Comparison of ENCODE assay signal across 8 cellular contexts in genomic region chr6:33205172-33206026, GRCh38. TPM values are rescaled to one million over a fixed set of nuclear protein-coding genes. Genes with fewer than 3 reads are reported as not detected.
DNase-seq lines count a peak whose midpoint lies in the region; ATAC-seq and TF ChIP-seq lines count a peak whose summit lies in the region.

No MANE protein-coding gene starts in this region.

- H3K27me3 ChIP-seq in RWPE2 (ENCODE audit: insufficient read depth, poor library complexity, severe bottlenecking) (no peaks in the 10 kb centered on the region), ectodermal cell (ENCODE audit: control insufficient read depth, insufficient read depth, low read length, poor library complexity, severe bottlenecking) (peaks cover 8% of the 10 kb centered on the region), neural cell (ENCODE audit: insufficient read depth, low read depth, low read length) (no peaks in the 10 kb centered on the region)

- WGBS in ectodermal cell, 2 experiments = 25% methylated on average over 18 of the region's 18 CpGs

- peak overlapping the region; percentile 73 for H2AFZ ChIP-seq in neural cell (ENCODE audit: low read depth, low read length)

- H3K27ac ChIP-seq in RWPE2 (ENCODE audit: poor library complexity, severe bottlenecking) (peak overlapping the region; percentile 87), ectodermal cell (ENCODE audit: insufficient read depth, low read depth, low read length, poor library complexity, severe bottlenecking) (peak overlapping the region; percentile 92), neural cell (ENCODE audit: low read length) (peak overlapping the region; percentile 71)

- peak overlapping the region; percentile 60 for H3K4me3 ChIP-seq in RWPE2 (ENCODE audit: severe bottlenecking)
- peak overlapping the region; percentile 60 for H3K4me3 ChIP-seq in ectodermal cell (ENCODE audit: insufficient read depth, low read depth, low read length)
- H3K4me3 ChIP-seq in neural cell (ENCODE audit: low read length) = peak overlapping the region; percentile 81

- DNase-seq in activated T-cell treated with anti-CD3 and anti-CD28 coated beads for 48 hours (ENCODE audit: low read depth) (peak; percentile 56), activated T-cell treated with anti-CD3 and anti-CD28 coated beads for 4 hours (no peak), RWPE2 (ENCODE audit: low spot score) (no peak), T-helper 9 cell (no peak)

- H3K36me3 ChIP-seq in RWPE2 (ENCODE audit: low read depth) = peaks cover 47% of the 10 kb centered on the region
- H3K36me3 ChIP-seq in ectodermal cell (ENCODE audit: control insufficient read depth, insufficient read depth, low read length) = peaks cover 28% of the 10 kb centered on the region
- H3K36me3 ChIP-seq in neural cell (ENCODE audit: insufficient read depth, low read length) = peaks cover 12% of the 10 kb centered on the region

- H3K9me2 ChIP-seq in neural cell (ENCODE audit: insufficient read depth, low read length) = no peaks in the 10 kb centered on the region

- H3K4me1 ChIP-seq in RWPE2 (ENCODE audit: insufficient read depth, poor library complexity, severe bottlenecking) (peaks cover 27% of the 10 kb centered on the region), ectodermal cell (ENCODE audit: control insufficient read depth, insufficient read depth, low read length) (peaks cover 46% of the 10 kb centered on the region)

- TF ChIP-seq EP300 in neural cell (conservative IDR thresholded peaks at IDR 0.05; ENCODE audit: poor library complexity, severe bottlenecking) = no peak

- no peaks in the 10 kb centered on the region for H4K20me1 ChIP-seq in neural cell (ENCODE audit: insufficient read depth)

- H3K79me2 ChIP-seq in neural cell (replicated peaks; ENCODE audit: insufficient read depth, low read length) = peaks cover 46% of the 10 kb centered on the region

- H3K9me3 ChIP-seq in RWPE2 (ENCODE audit: severe bottlenecking) (no peaks in the 10 kb centered on the region), ectodermal cell (ENCODE audit: control insufficient read depth, low read length) (no peaks in the 10 kb centered on the region), neural cell (ENCODE audit: low read length) (no peaks in the 10 kb centered on the region)

- peak overlapping the region; percentile 98 for H3K4me2 ChIP-seq in neural cell (ENCODE audit: low read length)

- no peaks in the 10 kb centered on the region for H3F3A ChIP-seq in neural cell (ENCODE audit: insufficient read depth, low read length, poor library complexity, severe bottlenecking)

- TF ChIP-seq CTCF in RWPE2 (IDR thresholded peaks at IDR 0.05; ENCODE audit: poor library complexity, severe bottlenecking) (peak; percentile 12), neural cell (IDR thresholded peaks at IDR 0.05; ENCODE audit: poor library complexity, severe bottlenecking) (peak; percentile 53)

- ATAC-seq in RWPE2 (ENCODE audit: low read depth) = peak; percentile 62
- no peak for ATAC-seq in HG03039 (IDR thresholded peaks at IDR 0.05; ENCODE audit: unreplicated experiment)
- no peak for ATAC-seq in GM21367 (IDR thresholded peaks at IDR 0.05; ENCODE audit: unreplicated experiment)

- peak overlapping the region; percentile 78 for H3K9ac ChIP-seq in neural cell (ENCODE audit: low read length)

- no peak for TF ChIP-seq RAD21 in neural cell (conservative IDR thresholded peaks at IDR 0.05)

TF ChIP-seq in neural cell, 6 proteins besides CTCF, POLR2A, EP300 and RAD21:
- TF ChIP-seq MXI1 (conservative IDR thresholded peaks at IDR 0.05; ENCODE audit: poor library complexity, severe bottlenecking) (no peak), SMC3 (conservative IDR thresholded peaks at IDR 0.05; ENCODE audit: poor library complexity) (no peak), POLR2AphosphoS5 (IDR thresholded peaks at IDR 0.05) (no peak), REST (IDR thresholded peaks at IDR 0.05; ENCODE audit: borderline replicate concordance) (no peak), TAF1 (IDR thresholded peaks at IDR 0.05; ENCODE audit: low read depth) (no peak), EZH2 (IDR thresholded peaks at IDR 0.05; ENCODE audit: borderline replicate concordance, insufficient read depth, low read length, poor library complexity, severe bottlenecking) (no peak)

RNA-seq across cellular contexts. Expression of gene HSD17B8, which starts 0.9 kb away (rescaled TPM):
- 4.6 TPM for polyA plus RNA-seq in ectodermal cell (2013, experiment 1 of 4)
- 4.7 TPM for polyA plus RNA-seq in ectodermal cell (2013, experiment 2 of 4)
- polyA plus RNA-seq in ectodermal cell (2013, experiment 3 of 4) = 9.1 TPM
- 8.1 TPM for polyA plus RNA-seq in ectodermal cell (2013, experiment 4 of 4)
- 7.3 and 10.3 TPM in 2 replicates for polyA plus RNA-seq in neural cell
- 2.2 and 3.4 TPM in 2 replicates for polyA minus RNA-seq in neural cell

RNA-seq across cellular contexts. Expression of gene RING1, which starts 2.9 kb away (rescaled TPM):
- 61.0 TPM for polyA plus RNA-seq in ectodermal cell (2013, experiment 1 of 4)
- 72.1 TPM for polyA plus RNA-seq in ectodermal cell (2013, experiment 2 of 4)
- polyA plus RNA-seq in ectodermal cell (2013, experiment 3 of 4) = 62.1 TPM
- polyA plus RNA-seq in ectodermal cell (2013, experiment 4 of 4) = 67.9 TPM
- polyA plus RNA-seq in neural cell = 107 and 121 TPM in 2 replicates
- 35.7 and 36.8 TPM in 2 replicates for polyA minus RNA-seq in neural cell

RNA-seq across cellular contexts. Expression of gene SLC39A7, which starts 4.7 kb away (rescaled TPM):
- 113 TPM for polyA plus RNA-seq in ectodermal cell (2013, experiment 1 of 4)
- 109 TPM for polyA plus RNA-seq in ectodermal cell (2013, experiment 2 of 4)
- 78.4 TPM for polyA plus RNA-seq in ectodermal cell (2013, experiment 3 of 4)
- polyA plus RNA-seq in ectodermal cell (2013, experiment 4 of 4) = 90.4 TPM
- 99.8 and 120 TPM in 2 replicates for polyA plus RNA-seq in neural cell
- 54.2 and 63.1 TPM in 2 replicates for polyA minus RNA-seq in neural cell

RNA-seq across cellular contexts. Expression of gene RXRB, which starts 4.9 kb away (rescaled TPM):
- polyA plus RNA-seq in ectodermal cell (2013, experiment 1 of 4) = 38.5 TPM
- 34.7 TPM for polyA plus RNA-seq in ectodermal cell (2013, experiment 2 of 4)
- polyA plus RNA-seq in ectodermal cell (2013, experiment 3 of 4) = 33.5 TPM
- 37.0 TPM for polyA plus RNA-seq in ectodermal cell (2013, experiment 4 of 4)
- 60.7 and 71.2 TPM in 2 replicates for polyA plus RNA-seq in neural cell
- 27.0 and 29.8 TPM in 2 replicates for polyA minus RNA-seq in neural cell

RNA-seq across cellular contexts. Expression of gene COL11A2, which starts 13.1 kb away (rescaled TPM):
- 6.1 TPM for polyA plus RNA-seq in ectodermal cell (2013, experiment 1 of 4)
- polyA plus RNA-seq in ectodermal cell (2013, experiment 2 of 4) = 7.4 TPM
- 5.2 TPM for polyA plus RNA-seq in ectodermal cell (2013, experiment 3 of 4)
- 8.3 TPM for polyA plus RNA-seq in ectodermal cell (2013, experiment 4 of 4)
- polyA plus RNA-seq in neural cell = 9.8 and 20.2 TPM in 2 replicates
- 2.0 and 2.7 TPM in 2 replicates for polyA minus RNA-seq in neural cell
